13 cellular contexts compared by ENCODE assay signal in the genomic region with DNA sequence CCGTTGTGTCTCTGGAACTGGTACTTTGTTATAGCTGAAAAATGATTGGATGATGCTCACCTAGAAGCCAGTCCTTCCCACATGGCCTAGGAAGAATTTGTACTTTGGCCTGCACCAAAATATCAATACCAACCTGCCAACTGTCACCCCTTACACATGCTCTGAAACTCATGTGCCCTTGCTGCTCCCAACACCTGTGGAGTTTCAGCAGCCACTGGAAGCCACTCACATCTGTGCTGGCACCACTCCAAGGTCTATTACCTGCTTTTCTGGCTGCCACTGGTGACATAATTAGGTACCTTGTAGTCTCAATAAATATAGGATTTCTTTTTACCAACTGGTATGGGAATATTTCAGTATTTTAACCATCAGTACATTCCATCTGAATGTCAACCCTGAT.
"Had no signal": no experiment of that assay in that cellular context is flagged by ENCODE, and none has a peak within 500 bp of the region (broad histone marks: within the 10 kb centered on the region; RNA-seq: fewer than 3 reads in every experiment).

No MANE protein-coding gene starts in this region.

- H3K79me2 ChIP-seq: hepatocyte had no signal

- H3K9me3 ChIP-seq: right atrium auricular region had no signal

- H3K4me2 ChIP-seq: hepatocyte had no signal

- H3K36me3 ChIP-seq: right atrium auricular region, tibial artery had no signal

- H3K4me1 ChIP-seq: right atrium auricular region, tibial artery had no signal

- H3K27ac ChIP-seq: hepatocyte, right atrium auricular region, skin epidermis, tibial artery had no signal

- H3K4me3 ChIP-seq: hepatocyte, right atrium auricular region, skin epidermis, tibial artery had no signal

- H3K27me3 ChIP-seq: hepatocyte, right atrium auricular region, tibial artery had no signal

- H2AFZ ChIP-seq: hepatocyte had no signal

- DNase-seq: activated CD4-positive, alpha-beta T cell treated with anti-CD3 and anti-CD28 coated beads, Interleukin-2, amount 50 U/mL, for 4 hours; activated effector memory CD4-positive, alpha-beta T cell treated with Interleukin-2 at 50 U/mL for 16 hours; activated T-cell treated with anti-CD3 and anti-CD28 coated beads, Interleukin-2, amount 50 U/mL, for 24 hours; amniotic stem cell; effector memory CD8-positive, alpha-beta T cell; natural killer cell; nucleus accumbens; tibial artery had no signal

- ATAC-seq: activated CD4-positive, CD25-positive, alpha-beta regulatory T cell treated with anti-CD3 and anti-CD28 coated beads, Interleukin-2, amount 50 U/mL, for 24 hours; activated naive CD4-positive, alpha-beta T cell treated with anti-CD3 and anti-CD28 coated beads, Interleukin-2, amount 50 U/mL, for 72 hours; effector memory CD8-positive, alpha-beta T cell; natural killer cell had no signal
